Comparison of ENCODE assay signal across 8 cellular contexts in genomic region chr12:95218164-95218851, GRCh38. TPM values are rescaled to one million over a fixed set of nuclear protein-coding genes. Genes with fewer than 3 reads are reported as not detected.
DNase-seq lines count a peak whose midpoint lies in the region; ATAC-seq and TF ChIP-seq lines count a peak whose summit lies in the region.

No MANE protein-coding gene starts in this region.

- H3K36me3 ChIP-seq in ACC112 (ENCODE audit: insufficient read depth, low read length) (no peaks in the 10 kb centered on the region), HUES6 (ENCODE audit: control insufficient read depth, insufficient read depth, low read length) (no peaks in the 10 kb centered on the region), PC-9 (ENCODE audit: low read depth) (peaks cover 16% of the 10 kb centered on the region)

- H3K9me3 ChIP-seq in HUES6 (ENCODE audit: control insufficient read depth, insufficient read depth, low read depth, low read length), result no peaks in the 10 kb centered on the region
- no peaks in the 10 kb centered on the region for H3K9me3 ChIP-seq in PC-9 (ENCODE audit: insufficient read depth, low read depth)

- no peaks in the 10 kb centered on the region for H3K27me3 Mint-ChIP-seq in MCF 10A (ENCODE audit: insufficient read depth, unreplicated experiment)

- no peaks in the 10 kb centered on the region for H3K9me3 Mint-ChIP-seq in MCF 10A (ENCODE audit: unreplicated experiment)

- H3K4me3 ChIP-seq in ACC112 (ENCODE audit: low read depth, low read length) (peak overlapping the region; percentile 98), HUES6 (ENCODE audit: low read depth, low read length) (peak overlapping the region; percentile 86), PC-9 (peak overlapping the region; percentile 94)

- peak overlapping the region; percentile 80 for H3K27ac ChIP-seq in ACC112 (ENCODE audit: low read depth, low read length)
- H3K27ac ChIP-seq in HUES6 (ENCODE audit: low read depth, low read length), result peak overlapping the region; percentile 91
- peak overlapping the region; percentile 74 for H3K27ac ChIP-seq in PC-9
- peak overlapping the region; percentile 96 for H3K27ac ChIP-seq in layer of hippocampus (ENCODE audit: low read depth, low read length)

- peak; percentile 1 for ATAC-seq in stimulated activated naive CD8-positive, alpha-beta T cell treated with anti-CD3 and anti-CD28 coated beads, Interleukin-15, Interleukin-2, amounts not matched to agents 100 U/mL and 50 U/mL, for 24 hours
- no peak for ATAC-seq in HG03565 (IDR thresholded peaks at IDR 0.05; ENCODE audit: unreplicated experiment)

- peaks cover 19% of the 10 kb centered on the region for H3K4me1 Mint-ChIP-seq in MCF 10A (ENCODE audit: insufficient read depth, unreplicated experiment)

- H3K9me2 ChIP-seq in PC-9 (ENCODE audit: insufficient read depth), result no peaks in the 10 kb centered on the region

- intact Hi-C loops in PC-9 (cut with micrococcal nuclease; ENCODE audit: unreplicated experiment) (loop anchor here (5.0 kb wide), 4 partner anchors 81 to 671 kb away; no protein-coding TSS in a partner anchor), MCF 10A (cut with micrococcal nuclease) (loop anchor here (1.0 to 5.0 kb wide), 4 partner anchors 116 to 316 kb away; partner anchors contain the start of gene METAP2)

- TF ChIP-seq CTCF in GM10266 (IDR thresholded peaks at IDR 0.05; ENCODE audit: control insufficient read depth, insufficient read depth, low read depth, missing control alignments), result no peak
- TF ChIP-seq CTCF in PC-9 (conservative IDR thresholded peaks at IDR 0.05), result no peak
- TF ChIP-seq CTCF in MCF 10A (IDR thresholded peaks at IDR 0.05; ENCODE audit: unreplicated experiment), result no peak

- TSS peak; percentile 50 for BruUV-seq in PC-9 (replicated peaks; lab: Mats Ljungman, UMichigan)
- TSS peak; percentile 45 for BruUV-seq in MCF 10A (replicated peaks; lab: Mats Ljungman, UMichigan)

- POLR2A ChIA-PET in PC-9 (lab: Charles Lee; ENCODE audit: unreplicated experiment), result interaction anchor here (1.0 kb wide), 1 partner anchor 14 kb away, joined by 5 read pairs; no protein-coding TSS in a partner anchor
- POLR2A ChIA-PET in MCF 10A (lab: Yijun Ruan, JAX), result interaction anchor here (0.7 to 21.4 kb wide), 21 partner anchors 8 to 316 kb away, joined by 3 to 1056 read pairs (median 5); partner anchors contain the start of genes METAP2, NDUFA12 and NR2C1

- H3K79me2 ChIP-seq in ACC112 (ENCODE audit: control insufficient read depth, insufficient read depth, low read length, unreplicated experiment), result peaks cover 65% of the 10 kb centered on the region
- peaks cover 89% of the 10 kb centered on the region for H3K79me2 ChIP-seq in PC-9 (ENCODE audit: low read depth)

- H3K27me3 ChIP-seq in ACC112 (ENCODE audit: insufficient read depth, low read length), result no peaks in the 10 kb centered on the region
- H3K27me3 ChIP-seq in HUES6 (ENCODE audit: control insufficient read depth, insufficient read depth, low read length), result no peaks in the 10 kb centered on the region
- no peaks in the 10 kb centered on the region for H3K27me3 ChIP-seq in PC-9 (ENCODE audit: insufficient read depth, low read depth)
- H3K27me3 ChIP-seq in layer of hippocampus (ENCODE audit: control insufficient read depth, insufficient read depth, low read length), result no peaks in the 10 kb centered on the region

- H3K4me1 ChIP-seq in ACC112 (ENCODE audit: control insufficient read depth, insufficient read depth, low read length, unreplicated experiment) (peaks cover 17% of the 10 kb centered on the region), HUES6 (ENCODE audit: control insufficient read depth, insufficient read depth, low read length) (peaks cover 19% of the 10 kb centered on the region), PC-9 (replicated peaks; ENCODE audit: insufficient read depth) (peaks cover 53% of the 10 kb centered on the region)

- H3K4me2 ChIP-seq in PC-9, result peak overlapping the region; percentile 94

- peak; percentile 26 for DNase-seq in GM10266 (ENCODE audit: extremely low spot score)
- peak in 1 of 2 experiments; percentile 63 for DNase-seq in PC-9
- DNase-seq in MCF 10A (ENCODE audit: unreplicated experiment), result no peak
- DNase-seq in stimulated activated naive CD8-positive, alpha-beta T cell treated with anti-CD3 and anti-CD28 coated beads, Interleukin-15, Interleukin-2, amounts not matched to agents 100 U/mL and 50 U/mL, for 24 hours, result no peak

- peaks cover 12% of the 10 kb centered on the region for H4K20me1 ChIP-seq in PC-9 (ENCODE audit: insufficient read depth)

- H2AFZ ChIP-seq in ACC112 (ENCODE audit: low read length, unreplicated experiment), result peak overlapping the region; percentile 71
- peak overlapping the region; percentile 72 for H2AFZ ChIP-seq in PC-9

- H3K4me3 Mint-ChIP-seq in MCF 10A (ENCODE audit: unreplicated experiment), result peak overlapping the region; percentile 84

- CTCF ChIA-PET in PC-9 (lab: Charles Lee), result no interaction called here
- CTCF ChIA-PET in MCF 10A (lab: Yijun Ruan, JAX), result interaction anchor here (0.6 to 4.4 kb wide), 11 partner anchors 11 to 316 kb away, joined by 3 to 50 read pairs (median 9); no protein-coding TSS in a partner anchor

- peak overlapping the region; percentile 90 for H3K27ac Mint-ChIP-seq in MCF 10A (ENCODE audit: low read depth, unreplicated experiment)

- H3K9ac ChIP-seq in HUES6 (ENCODE audit: low read length), result peak overlapping the region; percentile 94

- H3F3A ChIP-seq in PC-9 (ENCODE audit: insufficient read depth, low read depth), result peaks cover 27% of the 10 kb centered on the region

- H3K36me3 Mint-ChIP-seq in MCF 10A (ENCODE audit: insufficient read depth, unreplicated experiment), result no peaks in the 10 kb centered on the region

RNA-seq across cellular contexts. Expression of gene VEZT, which starts 0.7 kb away (rescaled TPM):
- total RNA-seq in PC-9 (2021) (35.2 and 46.8 TPM in 2 replicates), MCF 10A (2022) (88.1 and 107 TPM in 2 replicates)

RNA-seq across cellular contexts. Expression of gene FGD6, which starts 1.0 kb away (rescaled TPM):
- total RNA-seq in PC-9 (2021) (18.1 and 22.0 TPM in 2 replicates), MCF 10A (2022) (17.2 and 25.1 TPM in 2 replicates)
